23 cellular contexts compared by ENCODE assay signal in the genomic region with DNA sequence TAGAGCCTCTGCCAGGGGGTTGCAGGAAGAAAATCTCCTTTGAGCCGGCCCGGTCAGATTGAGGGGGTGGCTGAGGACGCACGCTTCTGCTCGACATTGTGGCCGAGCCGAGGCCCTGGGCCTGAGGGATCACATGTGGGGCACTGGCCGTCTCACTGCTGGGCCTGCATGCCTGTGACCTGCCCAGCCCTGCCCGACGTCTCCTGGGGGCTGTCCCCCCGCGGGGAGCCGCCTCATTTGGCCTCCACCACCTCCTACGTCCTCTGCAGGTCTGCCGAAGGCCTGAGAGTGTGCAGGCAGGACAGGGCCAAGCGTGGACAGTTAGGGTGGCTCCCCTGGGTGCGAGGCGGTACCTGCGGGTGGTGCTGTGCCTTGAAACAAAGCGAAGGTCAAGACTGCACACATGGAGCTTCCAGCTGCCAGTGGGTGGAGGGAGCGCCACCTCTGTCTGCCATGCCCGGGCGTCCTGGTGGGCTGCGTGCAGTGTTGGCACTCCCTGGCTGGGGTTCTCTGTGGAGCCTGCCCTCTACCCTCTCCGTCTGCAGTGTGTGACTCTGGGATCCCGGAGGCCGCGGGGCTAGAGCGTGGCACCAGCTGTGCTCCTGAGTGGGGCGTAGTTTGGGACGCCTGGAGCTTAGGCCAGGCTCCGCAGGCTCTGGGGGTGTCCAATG.
"Had no signal": no experiment of that assay in that cellular context is flagged by ENCODE, and none has a peak within 500 bp of the region (broad histone marks: within the 10 kb centered on the region; RNA-seq: fewer than 3 reads in every experiment).

No MANE protein-coding gene starts in this region.

- ATAC-seq: activated T-helper 17 cell treated with anti-CD3 and anti-CD28 coated beads, Interleukin-2, amount 50 U/mL, for 72 hours; body of pancreas; foreskin keratinocyte; mucosa of descending colon; naive thymus-derived CD8-positive, alpha-beta T cell; stimulated activated naive CD8-positive, alpha-beta T cell treated with anti-CD3 and anti-CD28 coated beads, Interleukin-15, Interleukin-2, amounts not matched to agents 100 U/mL and 50 U/mL, for 24 hours had no signal

- H3K4me1 Mint-ChIP-seq: activated naive CD8-positive, alpha-beta T cell treated with anti-CD3 and anti-CD28 coated beads, Interleukin-2, amount 10 ng/mL, durations not matched to agents 7 days and 5 days; activated T-helper 17 cell treated with anti-CD3 and anti-CD28 coated beads, Interleukin-2, amount 50 U/mL, for 72 hours; endodermal cell had no signal

- H3K27ac ChIP-seq: body of pancreas, dorsolateral prefrontal cortex, epithelial cell of prostate, foreskin keratinocyte, skin epidermis, tibial artery, uterus had no signal

- DNase-seq: activated B cell treated with CpG ODN at 0.5 μM for 24 hours; activated CD4-positive, alpha-beta memory T cell treated with anti-CD3 and anti-CD28 coated beads, Interleukin-2, amount 10 ng/mL, durations not matched to agents 7 days and 5 days; activated CD4-positive, alpha-beta T cell treated with anti-CD3 and anti-CD28 coated beads for 4 hours; activated naive CD4-positive, alpha-beta T cell; activated naive CD8-positive, alpha-beta T cell treated with anti-CD3 and anti-CD28 coated beads, Interleukin-2, amount 10 ng/mL, durations not matched to agents 7 days and 5 days; activated T-cell treated with anti-CD3 and anti-CD28 coated beads, Interleukin-2, amount 50 U/mL, for 1 hour; amygdala; body of pancreas; central memory CD4-positive, alpha-beta T cell; dorsolateral prefrontal cortex; endodermal cell; foreskin keratinocyte; mesenchymal stem cell; mucosa of descending colon; stimulated activated naive CD8-positive, alpha-beta T cell treated with anti-CD3 and anti-CD28 coated beads, Interleukin-15, Interleukin-2, amounts not matched to agents 100 U/mL and 50 U/mL, for 24 hours; substantia nigra; tibial artery; uterus had no signal

- H3K9me3 ChIP-seq: body of pancreas, mucosa of descending colon, tibial artery, uterus had no signal

- H3K4me3 Mint-ChIP-seq: activated B cell treated with CpG ODN at 0.5 μM for 24 hours; activated CD4-positive, alpha-beta memory T cell treated with anti-CD3 and anti-CD28 coated beads, Interleukin-2, amount 10 ng/mL, durations not matched to agents 7 days and 5 days; activated naive CD8-positive, alpha-beta T cell treated with anti-CD3 and anti-CD28 coated beads, Interleukin-2, amount 10 ng/mL, durations not matched to agents 7 days and 5 days; activated T-helper 17 cell treated with anti-CD3 and anti-CD28 coated beads, Interleukin-2, amount 50 U/mL, for 72 hours; endodermal cell; naive thymus-derived CD8-positive, alpha-beta T cell; T-helper 2 cell treated with Interferon-gamma antibody and Interleukin-4, amounts not matched to agents 5 μg/mL and 100 μg/mL, for 36 hours had no signal

- H3K4me1 ChIP-seq: body of pancreas, tibial artery, uterus had no signal

- H3K27me3 ChIP-seq: body of pancreas, dorsolateral prefrontal cortex, foreskin keratinocyte, tibial artery, uterus had no signal

- H3K9me3 Mint-ChIP-seq: activated CD4-positive, alpha-beta memory T cell treated with anti-CD3 and anti-CD28 coated beads, Interleukin-2, amount 10 ng/mL, durations not matched to agents 7 days and 5 days; activated naive CD8-positive, alpha-beta T cell treated with anti-CD3 and anti-CD28 coated beads, Interleukin-2, amount 10 ng/mL, durations not matched to agents 7 days and 5 days; activated T-helper 17 cell treated with anti-CD3 and anti-CD28 coated beads, Interleukin-2, amount 50 U/mL, for 72 hours; endodermal cell had no signal

- H3K4me3 ChIP-seq: body of pancreas, dorsolateral prefrontal cortex, mucosa of descending colon, skin epidermis, tibial artery, uterus had no signal

- H3K27ac Mint-ChIP-seq: activated B cell treated with CpG ODN at 0.5 μM for 24 hours; activated CD4-positive, alpha-beta memory T cell treated with anti-CD3 and anti-CD28 coated beads, Interleukin-2, amount 10 ng/mL, durations not matched to agents 7 days and 5 days; activated naive CD8-positive, alpha-beta T cell treated with anti-CD3 and anti-CD28 coated beads, Interleukin-2, amount 10 ng/mL, durations not matched to agents 7 days and 5 days; activated T-helper 17 cell treated with anti-CD3 and anti-CD28 coated beads, Interleukin-2, amount 50 U/mL, for 72 hours; T-helper 2 cell treated with Interferon-gamma antibody and Interleukin-4, amounts not matched to agents 5 μg/mL and 100 μg/mL, for 36 hours had no signal

- H3K36me3 ChIP-seq: uterus had no signal

- H3K27me3 Mint-ChIP-seq: activated B cell treated with CpG ODN at 0.5 μM for 24 hours; activated CD4-positive, alpha-beta memory T cell treated with anti-CD3 and anti-CD28 coated beads, Interleukin-2, amount 10 ng/mL, durations not matched to agents 7 days and 5 days; activated naive CD8-positive, alpha-beta T cell treated with anti-CD3 and anti-CD28 coated beads, Interleukin-2, amount 10 ng/mL, durations not matched to agents 7 days and 5 days; activated T-helper 17 cell treated with anti-CD3 and anti-CD28 coated beads, Interleukin-2, amount 50 U/mL, for 72 hours; naive thymus-derived CD8-positive, alpha-beta T cell had no signal
